Comparison of ENCODE assay signal across 8 cellular contexts in the genomic region with DNA sequence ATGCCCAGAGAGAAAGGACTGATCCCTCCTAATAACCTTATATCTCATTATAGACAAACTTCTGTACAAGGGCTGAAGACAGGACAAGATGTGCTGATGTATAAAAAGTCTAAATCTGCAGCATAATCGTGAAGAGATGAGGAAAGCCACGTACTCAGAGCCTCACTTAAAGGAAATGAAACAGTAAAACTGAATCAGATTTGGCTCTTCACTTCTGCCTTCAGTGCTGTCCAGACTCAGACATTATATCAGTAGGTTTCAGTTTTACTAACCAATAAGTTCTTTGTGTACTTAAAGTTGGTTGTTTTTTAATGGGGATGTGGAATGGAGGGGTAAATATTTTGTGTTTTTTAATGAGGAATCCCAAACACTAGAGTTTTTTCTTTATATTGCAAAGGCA. TPM values are rescaled to one million over a fixed set of nuclear protein-coding genes. Genes with fewer than 3 reads are reported as not detected.
DNase-seq lines count a peak whose midpoint lies in the region; ATAC-seq, FAIRE-seq and TF ChIP-seq lines count a peak whose summit lies in the region.

No MANE protein-coding gene starts in this region.

- FAIRE-seq in small intestine (lab: Jason Lieb, UNC): no peak

- H3K9me3 Mint-ChIP-seq in Calu3 (ENCODE audit: low read depth, unreplicated experiment): no peaks in the 10 kb centered on the region
- peaks cover 7% of the 10 kb centered on the region for H3K9me3 Mint-ChIP-seq in activated naive CD4-positive, alpha-beta T cell treated with anti-CD3 and anti-CD28 coated beads, Interleukin-2, amount 10 ng/mL, durations not matched to agents 7 days and 5 days

- H3K27ac Mint-ChIP-seq in Calu3 (ENCODE audit: unreplicated experiment): no peak overlapping the region
- no peak overlapping the region for H3K27ac Mint-ChIP-seq in activated naive CD4-positive, alpha-beta T cell treated with anti-CD3 and anti-CD28 coated beads, Interleukin-2, amount 10 ng/mL, durations not matched to agents 7 days and 5 days

- intact Hi-C loops in Calu3 (cut with micrococcal nuclease; ENCODE audit: unreplicated experiment): loop anchor here (5.0 kb wide), 1 partner anchor 43 kb away; no protein-coding TSS in a partner anchor

- H3K27me3 ChIP-seq in small intestine (ENCODE audit: control insufficient read depth in 2 of 2, insufficient read depth in 2 of 2, low read length in 2 of 2): no peaks in the 10 kb centered on the region

- no TSS peak for BruUV-seq in Calu3 (replicated peaks; lab: Mats Ljungman, UMichigan)

- TF ChIP-seq CTCF in choroid plexus epithelial cell (conservative IDR thresholded peaks at IDR 0.05; ENCODE audit: low read depth, low read length) (no peak), Calu3 (IDR thresholded peaks at IDR 0.05; ENCODE audit: unreplicated experiment) (no peak)

- no peaks in the 10 kb centered on the region for H3K4me1 ChIP-seq in small intestine (ENCODE audit: control insufficient read depth in 2 of 2, insufficient read depth in 1 of 2, low read depth in 1 of 2, low read length in 1 of 2)

- no peaks in the 10 kb centered on the region for H3K27me3 Mint-ChIP-seq in Calu3 (ENCODE audit: unreplicated experiment)
- peaks cover 5% of the 10 kb centered on the region for H3K27me3 Mint-ChIP-seq in activated naive CD4-positive, alpha-beta T cell treated with anti-CD3 and anti-CD28 coated beads, Interleukin-2, amount 10 ng/mL, durations not matched to agents 7 days and 5 days

- peaks cover 19% of the 10 kb centered on the region for H3K4me1 Mint-ChIP-seq in Calu3 (ENCODE audit: low read depth, unreplicated experiment)
- peaks cover 30% of the 10 kb centered on the region for H3K4me1 Mint-ChIP-seq in activated naive CD4-positive, alpha-beta T cell treated with anti-CD3 and anti-CD28 coated beads, Interleukin-2, amount 10 ng/mL, durations not matched to agents 7 days and 5 days

- H3K9me3 ChIP-seq in small intestine (ENCODE audit: control insufficient read depth, low read depth): no peaks in the 10 kb centered on the region

- peak overlapping the region in 1 of 2 donors; percentile 50 for H3K27ac ChIP-seq in small intestine (ENCODE audit: low read depth in 1 of 2, low read length in 1 of 2)

- H3K4me3 Mint-ChIP-seq in Calu3 (ENCODE audit: low read depth, unreplicated experiment): no peak overlapping the region
- H3K4me3 Mint-ChIP-seq in activated naive CD4-positive, alpha-beta T cell treated with anti-CD3 and anti-CD28 coated beads, Interleukin-2, amount 10 ng/mL, durations not matched to agents 7 days and 5 days: no peak overlapping the region

- no peak overlapping the region for H3K4me3 ChIP-seq in choroid plexus epithelial cell (ENCODE audit: low read depth, low read length)
- no peak overlapping the region for H3K4me3 ChIP-seq in small intestine (ENCODE audit: low read depth in 1 of 2, low read length in 2 of 2)

- CTCF ChIA-PET in Calu3 (lab: Charles Lee): interaction anchor here (0.6 kb wide), 1 partner anchor 18 kb away, joined by 3 read pairs; no protein-coding TSS in a partner anchor
- CTCF ChIA-PET in activated naive CD4-positive, alpha-beta T cell treated with anti-CD3 and anti-CD28 coated beads, Interleukin-2, amount 10 ng/mL, durations not matched to agents 7 days and 5 days (lab: Charles Lee): no interaction called here

- no peaks in the 10 kb centered on the region for H3K36me3 Mint-ChIP-seq in Calu3 (ENCODE audit: insufficient read depth, unreplicated experiment)
- H3K36me3 Mint-ChIP-seq in activated naive CD4-positive, alpha-beta T cell treated with anti-CD3 and anti-CD28 coated beads, Interleukin-2, amount 10 ng/mL, durations not matched to agents 7 days and 5 days: peaks cover 6% of the 10 kb centered on the region

- peak; percentile 85 for ATAC-seq in GM19463 (IDR thresholded peaks at IDR 0.05; ENCODE audit: unreplicated experiment)
- ATAC-seq in HG03442 (IDR thresholded peaks at IDR 0.05; ENCODE audit: unreplicated experiment): peak; percentile 95

- 38 to 63% (median 54%) methylated on average over 2 of the region's 2 CpGs for WGBS in small intestine, 3 donors

- DNase-seq in Ammon's horn (ENCODE audit: low spot score) (peak; percentile 63), choroid plexus epithelial cell (ENCODE audit: low read depth) (peak; percentile 58), small intestine (peak; percentile 32), Calu3 (no peak), cerebellum (ENCODE audit: low spot score) (no peak)
- DNase-seq in activated naive CD4-positive, alpha-beta T cell treated with anti-CD3 and anti-CD28 coated beads, Interleukin-2, amount 10 ng/mL, durations not matched to agents 7 days and 5 days: no peak

- H3K36me3 ChIP-seq in small intestine (ENCODE audit: control insufficient read depth in 2 of 2, insufficient read depth in 2 of 2, low read length in 2 of 2): no peaks in the 10 kb centered on the region

RNA-seq across cellular contexts. Expression of a gene that starts 45.3 kb away (rescaled TPM):
- 10 to 100 TPM in 2 of 3 donors, 1 to 10 TPM in 1; 3.4 to 24.3 (median 15.4) TPM for polyA plus RNA-seq in small intestine
- total RNA-seq in Calu3 (2022) (not detected in 2 replicates), cerebellum (14.8 TPM)

Comparison
In these comparisons a context has a peak if more than half of its experiments do, and no peak if none do; other contexts are left out.
1. DNase-seq: peak in Ammon's horn (single experiment), choroid plexus epithelial cell (single experiment) and small intestine (single experiment); none in Calu3 (single experiment), activated naive CD4-positive, alpha-beta T cell treated with anti-CD3 and anti-CD28 coated beads, Interleukin-2, amount 10 ng/mL, durations not matched to agents 7 days and 5 days (single experiment) and cerebellum (single experiment).
2. RNA of a gene that starts 45.3 kb away (total RNA-seq): 14.8 TPM in cerebellum (single experiment); not detected in Calu3; every median in the first group is over 10 times any median in the second.